ENCODE assay signal across 9 cellular contexts in genomic region chr14:93086441-93087055, GRCh38.
DNase-seq lines count a peak whose midpoint lies in the region; ATAC-seq, FAIRE-seq and TF ChIP-seq lines count a peak whose summit lies in the region.
"Had no signal": no experiment of that assay in that cellular context is flagged by ENCODE, and none has a peak within 500 bp of the region (broad histone marks: within the 10 kb centered on the region; RNA-seq: fewer than 3 reads in every experiment).

No MANE protein-coding gene starts in this region.

- H3K27ac ChIP-seq in iPS-20b (ENCODE audit: low read length) (peak overlapping the region; percentile 25), coronary artery (no peak overlapping the region)
- H3K27ac ChIP-seq: thoracic aorta had no signal

- no peak overlapping the region for H3K4me3 ChIP-seq in NT2/D1 (ENCODE audit: insufficient read length, low read depth)
- H3K4me3 ChIP-seq in iPS-20b (ENCODE audit: low read length), result no peak overlapping the region
- no peak overlapping the region for H3K4me3 ChIP-seq in coronary artery
- H3K4me3 ChIP-seq: thoracic aorta had no signal

- DNase-seq in GM10266 (ENCODE audit: extremely low spot score) (peak; percentile 45), NT2/D1 (ENCODE audit: low read depth, low spot score) (no peak), Ammon's horn (ENCODE audit: low spot score) (no peak), D721Med (ENCODE audit: insufficient read length, low spot score) (no peak), coronary artery (ENCODE audit: low spot score) (no peak)

- H3K9me3 ChIP-seq in NT2/D1 (ENCODE audit: insufficient read depth, low read length) (peaks cover 11% of the 10 kb centered on the region; the same call in 1 of the 2 replicates), iPS-20b (ENCODE audit: insufficient read depth, low read depth, low read length) (no peaks in the 10 kb centered on the region)
- H3K9me3 ChIP-seq: thoracic aorta had no signal

- peak overlapping the region; percentile 66 for H3K9ac ChIP-seq in NT2/D1 (ENCODE audit: insufficient read length, low read depth)
- H3K9ac ChIP-seq in iPS-20b (ENCODE audit: low read depth, low read length), result peak overlapping the region; percentile 29; the same call in 1 of the 2 replicates

- peaks cover 24% of the 10 kb centered on the region for H3K4me1 ChIP-seq in NT2/D1 (ENCODE audit: insufficient read depth, insufficient read length)
- peaks cover 24% of the 10 kb centered on the region for H3K4me1 ChIP-seq in iPS-20b (ENCODE audit: insufficient read depth, low read length)

- FAIRE-seq in D721Med (lab: Jason Lieb, UNC), result no peak

- no peaks in the 10 kb centered on the region for H3K36me3 ChIP-seq in NT2/D1 (ENCODE audit: insufficient read depth, insufficient read length, low read length)
- no peaks in the 10 kb centered on the region for H3K36me3 ChIP-seq in iPS-20b (ENCODE audit: insufficient read depth, low read depth, low read length)
- H3K36me3 ChIP-seq: thoracic aorta had no signal

- H3K27me3 ChIP-seq in NT2/D1 (ENCODE audit: insufficient read depth, insufficient read length) (no peaks in the 10 kb centered on the region), iPS-20b (ENCODE audit: insufficient read depth, low read length) (no peaks in the 10 kb centered on the region)

- no peak for TF ChIP-seq CTCF in GM10266 (IDR thresholded peaks at IDR 0.05; ENCODE audit: control insufficient read depth, insufficient read depth, low read depth, missing control alignments)
- TF ChIP-seq CTCF in D721Med (IDR thresholded peaks at IDR 0.05; ENCODE audit: insufficient read depth, missing control alignments), result no peak
- no peak for TF ChIP-seq CTCF in coronary artery (IDR thresholded peaks at IDR 0.05)

- peak; percentile 63 for ATAC-seq in GM21825 (IDR thresholded peaks at IDR 0.05; ENCODE audit: unreplicated experiment)
- no peak for ATAC-seq in GM18498 (IDR thresholded peaks at IDR 0.05; ENCODE audit: unreplicated experiment)
